20 cellular contexts compared by ENCODE assay signal in the genomic region with DNA sequence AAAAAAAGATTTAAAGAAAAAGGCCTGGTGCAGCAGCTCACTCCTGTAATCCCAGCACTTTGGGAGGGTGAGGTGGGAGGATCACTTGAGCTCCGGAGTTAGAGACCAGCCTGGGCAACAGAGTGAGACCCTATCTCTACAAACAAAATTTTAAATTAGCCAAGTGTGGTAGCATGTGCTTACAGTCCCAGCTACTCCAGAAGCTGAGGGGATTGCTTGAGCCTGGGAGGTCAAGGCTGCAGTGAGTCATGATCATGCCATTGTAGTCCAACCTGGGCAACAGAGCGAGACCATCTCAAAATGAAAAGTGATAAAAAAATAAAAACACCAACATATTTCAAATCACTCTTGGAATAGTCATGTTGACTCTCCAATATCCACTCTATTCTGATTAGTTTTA. TPM values are rescaled to one million over a fixed set of nuclear protein-coding genes. Genes with fewer than 3 reads are reported as not detected.
DNase-seq lines count a peak whose midpoint lies in the region; ATAC-seq and TF ChIP-seq lines count a peak whose summit lies in the region.
"Had no signal": no experiment of that assay in that cellular context is flagged by ENCODE, and none has a peak within 500 bp of the region (broad histone marks: within the 10 kb centered on the region; RNA-seq: fewer than 3 reads in every experiment).

No MANE protein-coding gene starts in this region.

- peak overlapping the region; percentile 88 to 99 (median 98) for H3K27ac Mint-ChIP-seq in CD4-positive, alpha-beta memory T cell
- peak overlapping the region; percentile 99 for H3K27ac Mint-ChIP-seq in activated CD8-positive, alpha-beta T cell treated with anti-CD3 and anti-CD28 coated beads for 36 hours

- no peak for ATAC-seq in activated CD8-positive, alpha-beta T cell treated with anti-CD3 and anti-CD28 coated beads for 36 hours
- ATAC-seq in HG02759 (IDR thresholded peaks at IDR 0.05; ENCODE audit: unreplicated experiment) (no peak), foreskin keratinocyte (no peak), HG03439 (IDR thresholded peaks at IDR 0.05; ENCODE audit: unreplicated experiment) (no peak)
- ATAC-seq: HCT116, lower lobe of right lung, right cardiac atrium had no signal

- H3K27ac ChIP-seq in CD4-positive, alpha-beta memory T cell (ENCODE audit: low read depth, low read length), result peak overlapping the region; percentile 94
- H3K27ac ChIP-seq in HEK293 (ENCODE audit: extremely low read depth, low read depth, low read length) (no peak overlapping the region), foreskin keratinocyte (no peak overlapping the region)
- H3K27ac ChIP-seq: lower lobe of right lung, RWPE1 had no signal

- peaks cover 28 to 76% (median 50%) of the 10 kb centered on the region in 4 donors for H3K4me1 Mint-ChIP-seq in CD4-positive, alpha-beta memory T cell
- peaks cover 45% of the 10 kb centered on the region for H3K4me1 Mint-ChIP-seq in activated CD8-positive, alpha-beta T cell treated with anti-CD3 and anti-CD28 coated beads for 36 hours (ENCODE audit: low read depth)

- intact Hi-C loops in CD4-positive, alpha-beta memory T cell (cut with micrococcal nuclease), result loop anchor here (2.0 kb wide), 1 partner anchor 57 kb away; no protein-coding TSS in a partner anchor
- intact Hi-C loops in activated CD8-positive, alpha-beta T cell treated with anti-CD3 and anti-CD28 coated beads for 36 hours (cut with micrococcal nuclease), result no loop called here

- H3K27me3 ChIP-seq in CD4-positive, alpha-beta memory T cell (ENCODE audit: insufficient read depth, low read length), result no peaks in the 10 kb centered on the region
- no peaks in the 10 kb centered on the region for H3K27me3 ChIP-seq in foreskin keratinocyte
- H3K27me3 ChIP-seq: BE2C had no signal

- H3K36me3 Mint-ChIP-seq in CD4-positive, alpha-beta memory T cell, result peaks cover 7 to 32% of the 10 kb centered on the region in 2 donors
- H3K36me3 Mint-ChIP-seq in activated CD8-positive, alpha-beta T cell treated with anti-CD3 and anti-CD28 coated beads for 36 hours (ENCODE audit: low read depth), result peaks cover 16% of the 10 kb centered on the region

- H3K4me3 Mint-ChIP-seq in CD4-positive, alpha-beta memory T cell, result peak overlapping the region in 6 of 8 donors; percentile 57 to 88 (median 70)
- no peak overlapping the region for H3K4me3 Mint-ChIP-seq in activated CD8-positive, alpha-beta T cell treated with anti-CD3 and anti-CD28 coated beads for 36 hours

- H3K27me3 Mint-ChIP-seq in CD4-positive, alpha-beta memory T cell, result no peaks in the 10 kb centered on the region
- no peaks in the 10 kb centered on the region for H3K27me3 Mint-ChIP-seq in activated CD8-positive, alpha-beta T cell treated with anti-CD3 and anti-CD28 coated beads for 36 hours

- no peaks in the 10 kb centered on the region for H3K36me3 ChIP-seq in CD4-positive, alpha-beta memory T cell (ENCODE audit: insufficient read depth, low read length)
- peaks cover 12 to 14% of the 10 kb centered on the region in 2 experiments; a peak in 2 of 3 replicates for H3K36me3 ChIP-seq in HEK293 (ENCODE audit: control insufficient read depth in 2 of 2, insufficient read depth in 1 of 2, low read length in 2 of 2)
- H3K36me3 ChIP-seq: lower lobe of right lung had no signal

- no peaks in the 10 kb centered on the region for H3K9me3 Mint-ChIP-seq in CD4-positive, alpha-beta memory T cell
- H3K9me3 Mint-ChIP-seq in activated CD8-positive, alpha-beta T cell treated with anti-CD3 and anti-CD28 coated beads for 36 hours, result peaks cover 3% of the 10 kb centered on the region

- peaks cover 44% of the 10 kb centered on the region for H3K4me1 ChIP-seq in CD4-positive, alpha-beta memory T cell (ENCODE audit: insufficient read depth, low read length)
- H3K4me1 ChIP-seq in HEK293 (ENCODE audit: control insufficient read depth, insufficient read depth, low read length) (peaks cover 15% of the 10 kb centered on the region), foreskin keratinocyte (peaks cover 10% of the 10 kb centered on the region)

- TF ChIP-seq CTCF in HEK293 (tag by site-specific recombination; IDR thresholded peaks at IDR 0.05) (no peak), foreskin keratinocyte (conservative IDR thresholded peaks at IDR 0.05) (no peak)
- no peak for TF ChIP-seq CTCF in activated CD8-positive, alpha-beta T cell treated with anti-CD3 and anti-CD28 coated beads for 36 hours (IDR thresholded peaks at IDR 0.05)

- no peak overlapping the region for H3K4me3 ChIP-seq in CD4-positive, alpha-beta memory T cell (ENCODE audit: low read length in 2 of 2)
- no peak overlapping the region for H3K4me3 ChIP-seq in HEK293 (ENCODE audit: low read depth, low read length)
- H3K4me3 ChIP-seq: lower lobe of right lung had no signal

- POLR2A ChIA-PET in CD4-positive, alpha-beta memory T cell (lab: Charles Lee; ENCODE audit: partially characterized antibody), result no interaction called here
- POLR2A ChIA-PET in HEK293 (lab: Yijun Ruan, JAX), result no interaction called here
- POLR2A ChIA-PET in activated CD8-positive, alpha-beta T cell treated with anti-CD3 and anti-CD28 coated beads for 36 hours (lab: Charles Lee), result no interaction called here

- H3K9me3 ChIP-seq in CD4-positive, alpha-beta memory T cell (ENCODE audit: control insufficient read depth in 1 of 2, low read length in 2 of 2), result no peaks in the 10 kb centered on the region
- no peaks in the 10 kb centered on the region for H3K9me3 ChIP-seq in HEK293 (ENCODE audit: control insufficient read depth, insufficient read depth, low read depth, low read length)
- H3K9me3 ChIP-seq: BE2C, lower lobe of right lung had no signal

- CTCF ChIA-PET in CD4-positive, alpha-beta memory T cell (lab: Charles Lee; ENCODE audit: partially characterized antibody), result interaction anchor here (1.1 to 1.8 kb wide), 5 partner anchors 11 to 152 kb away, joined by 3 to 11 read pairs (median 5); no protein-coding TSS in a partner anchor
- CTCF ChIA-PET in HEK293 (lab: Yijun Ruan, JAX), result interaction anchor here (0.7 to 8.0 kb wide), 6 partner anchors 9 to 618 kb away, joined by 3 to 96 read pairs (median 4); no protein-coding TSS in a partner anchor
- CTCF ChIA-PET in activated CD8-positive, alpha-beta T cell treated with anti-CD3 and anti-CD28 coated beads for 36 hours (lab: Charles Lee), result interaction anchor here (0.9 to 1.0 kb wide), 3 partner anchors 9 to 17 kb away, joined by 3 to 4 read pairs (median 3); no protein-coding TSS in a partner anchor

- no peak for DNase-seq in CD4-positive, alpha-beta memory T cell
- DNase-seq in activated CD8-positive, alpha-beta T cell treated with anti-CD3 and anti-CD28 coated beads for 36 hours, result no peak
- DNase-seq in glomerular visceral epithelial cell (ENCODE audit: extremely low spot score) (peak; percentile 80), foreskin keratinocyte (no peak), ecto neural progenitor cell (ENCODE audit: low spot score) (no peak)
- DNase-seq: BE2C; cortex of kidney; DMS79; lower lobe of right lung; NCI-H2029 treated with DMSO at 0.1 percent for 48 hours; NCI-H774; right cardiac atrium; stimulated activated CD4-positive, alpha-beta T cell treated with anti-CD3 and anti-CD28 coated beads, Interleukin-2, amount 100 ng/mL, for 24 hours; T-helper 9 cell; trophoblast cell had no signal

TF ChIP-seq in HEK293, 187 proteins besides CTCF, POLR2A, EP300 and RAD21:
- peak; percentile 98 for TF ChIP-seq ZNF394 (tag by site-specific recombination; IDR thresholded peaks at IDR 0.05; ENCODE audit: borderline replicate concordance)
- peak; percentile 97 for TF ChIP-seq ZNF121 (tag by site-specific recombination; IDR thresholded peaks at IDR 0.05)
- TF ChIP-seq MZF1 (tag by site-specific recombination; IDR thresholded peaks at IDR 0.05; ENCODE audit: borderline replicate concordance), result 0 out of 2 replicates have a peak, but pooled peaks have one; percentile 33
- TF ChIP-seq GLI4 (tag by site-specific recombination; IDR thresholded peaks at IDR 0.05), result no peak
- TF ChIP-seq IKZF3 (tag by site-specific recombination; IDR thresholded peaks at IDR 0.05), result no peak
- TF ChIP-seq OSR2 (tag by site-specific recombination; IDR thresholded peaks at IDR 0.05), result peak; percentile 86
- TF ChIP-seq ZNF654 (tag by site-specific recombination; IDR thresholded peaks at IDR 0.05; ENCODE audit: low read depth), result no peak
- peak; percentile 56; the same call in 1 of the 2 replicates for TF ChIP-seq GLIS1 (tag by site-specific recombination; IDR thresholded peaks at IDR 0.05)
- 0 out of 2 replicates have a peak, but pooled peaks have one; percentile 10 for TF ChIP-seq ZBTB17 (tag by site-specific recombination; IDR thresholded peaks at IDR 0.05)
- no peak for TF ChIP-seq ZNF311 (tag by site-specific recombination; IDR thresholded peaks at IDR 0.05; ENCODE audit: borderline replicate concordance)

RNA-seq across cellular contexts. Expression of gene KANSL1, which starts 2.7 kb away (rescaled TPM):
- 100 to 1,000 TPM; 190 to 206 TPM for total RNA-seq in CD4-positive, alpha-beta memory T cell
- polyA plus RNA-seq in CD4-positive, alpha-beta memory T cell, result 10 to 100 TPM in 1 of 2 donors, 1 to 10 TPM in 1; 6.7 to 24.3 TPM
- 10 to 100 TPM; 54.4 to 55.3 TPM for total RNA-seq in activated CD8-positive, alpha-beta T cell treated with anti-CD3 and anti-CD28 coated beads for 36 hours
- 33.9 and 35.8 TPM in 2 replicates for total RNA-seq in foreskin keratinocyte
- polyA plus RNA-seq in foreskin keratinocyte, result 6.8 and 7.6 TPM in 2 replicates
